8 cellular contexts compared by ENCODE assay signal in genomic region chr12:79688376-79689040, GRCh38. TPM values are rescaled to one million over a fixed set of nuclear protein-coding genes. Genes with fewer than 3 reads are reported as not detected.
DNase-seq lines count a peak whose midpoint lies in the region; ATAC-seq and TF ChIP-seq lines count a peak whose summit lies in the region.

No MANE protein-coding gene starts in this region.

- H3K79me2 ChIP-seq in DOHH2 (ENCODE audit: control insufficient read depth, low read length) = peaks cover 69% of the 10 kb centered on the region
- H3K79me2 ChIP-seq in mesendoderm (ENCODE audit: control insufficient read depth, insufficient read depth, low read length) = peaks cover 51% of the 10 kb centered on the region

- no peak overlapping the region for H3K18ac ChIP-seq in mesendoderm (ENCODE audit: low read length)

- H3K27ac ChIP-seq in DOHH2 (ENCODE audit: low read depth, low read length) = peak overlapping the region; percentile 77
- no peak overlapping the region for H3K27ac ChIP-seq in mesendoderm (ENCODE audit: low read depth, low read length)

- H3K27me3 ChIP-seq in DOHH2 (ENCODE audit: control insufficient read depth, low read length) (peaks cover 7% of the 10 kb centered on the region; the same call in 1 of the 2 replicates), mesendoderm (ENCODE audit: insufficient read depth, low read length, poor library complexity) (no peaks in the 10 kb centered on the region)

- no peaks in the 10 kb centered on the region for H3K9me2 ChIP-seq in DOHH2 (replicated peaks; ENCODE audit: control insufficient read depth, low read length)

- H3K4me3 ChIP-seq in DOHH2 (ENCODE audit: low read length) = peak overlapping the region; percentile 94
- H3K4me3 ChIP-seq in astrocyte of the cerebellum (ENCODE audit: low read depth, low read length) = peak overlapping the region; percentile 92
- H3K4me3 ChIP-seq in mesendoderm (ENCODE audit: low read length) = peak overlapping the region; percentile 86

- H3K4me1 ChIP-seq in DOHH2 (ENCODE audit: control insufficient read depth, low read length) = peaks cover 50% of the 10 kb centered on the region
- peaks cover 3% of the 10 kb centered on the region for H3K4me1 ChIP-seq in mesendoderm (ENCODE audit: control insufficient read depth, low read depth, low read length)

- H3K56ac ChIP-seq in mesendoderm (ENCODE audit: low read length) = peak overlapping the region; percentile 67

- peak; percentile 8 for ATAC-seq in HG02885 (IDR thresholded peaks at IDR 0.05; ENCODE audit: poor library complexity, unreplicated experiment)
- no peak for ATAC-seq in HG03520 (IDR thresholded peaks at IDR 0.05; ENCODE audit: unreplicated experiment)

- no peak overlapping the region for H2BK5ac ChIP-seq in mesendoderm (ENCODE audit: low read length)

- no peak overlapping the region for H2BK120ac ChIP-seq in mesendoderm (ENCODE audit: low read depth, low read length)

- in situ Hi-C loops in astrocyte of the cerebellum (cut with HindIII; ENCODE audit: low sequenced_read_pairs) = no loop called here

- no peak overlapping the region for H2BK15ac ChIP-seq in mesendoderm (replicated peaks; ENCODE audit: low read depth)

- H4K20me1 ChIP-seq in DOHH2 (ENCODE audit: control insufficient read depth, insufficient read depth, low read depth, low read length) = peaks cover 11% of the 10 kb centered on the region

- no peak overlapping the region for H3K4ac ChIP-seq in mesendoderm (ENCODE audit: low read depth, low read length)

- H3K79me1 ChIP-seq in mesendoderm (ENCODE audit: low read length) = no peaks in the 10 kb centered on the region

- peak overlapping the region; percentile 86 for H3K4me2 ChIP-seq in DOHH2 (ENCODE audit: low read length)
- H3K4me2 ChIP-seq in mesendoderm (ENCODE audit: low read length) = peak overlapping the region; percentile 55

- no peak for DNase-seq in astrocyte of the cerebellum (ENCODE audit: low read depth)
- no peak for DNase-seq in mesendoderm
- DNase-seq in NCI-H1417 treated with DMSO at 0.1 percent for 48 hours (lab: John Stamatoyannopoulos, UW) = no peak
- DNase-seq in hippocampal formation (lab: John Stamatoyannopoulos, UW) = no peak
- DNase-seq in NK-92 (lab: John Stamatoyannopoulos, UW; ENCODE audit: unreplicated experiment) = no peak

- WGBS in mesendoderm (ENCODE audit: extremely low coverage, insufficient coverage, low lambda C conversion rate) = 100% methylated on average over 1 of the region's 6 CpGs

- H4K5ac ChIP-seq in mesendoderm (ENCODE audit: low read length) = no peak overlapping the region

- 0 out of 2 replicates have a peak, but pooled peaks cover 8% of the 10 kb centered on the region for H3F3A ChIP-seq in DOHH2 (ENCODE audit: control insufficient read depth, insufficient read depth)

- no peaks in the 10 kb centered on the region for H3K9me3 ChIP-seq in DOHH2 (ENCODE audit: control insufficient read depth, insufficient read depth, low read length)

- H3K9ac ChIP-seq in mesendoderm (ENCODE audit: low read length) = peak overlapping the region; percentile 85

- TF ChIP-seq CTCF in DOHH2 (IDR thresholded peaks at IDR 0.05; ENCODE audit: low read depth, low read length, poor library complexity, severe bottlenecking) (no peak), astrocyte of the cerebellum (IDR thresholded peaks at IDR 0.05; ENCODE audit: low read depth, low read length, missing control alignments) (no peak)

- no peak overlapping the region for H2AK5ac ChIP-seq in mesendoderm (ENCODE audit: low read length)

- no peak overlapping the region for H3K23ac ChIP-seq in mesendoderm (ENCODE audit: low read length)

- H3K36me3 ChIP-seq in DOHH2 (ENCODE audit: control insufficient read depth, low read length) (peaks cover 32% of the 10 kb centered on the region), mesendoderm (ENCODE audit: control insufficient read depth, insufficient read depth, low read length) (no peaks in the 10 kb centered on the region)

- no peak overlapping the region for H4K8ac ChIP-seq in mesendoderm (ENCODE audit: low read depth, low read length)

RNA-seq across cellular contexts. Expression of gene PAWR, which starts 2.3 kb away (rescaled TPM):
- 51.1 TPM for polyA plus RNA-seq in mesendoderm (2013, experiment 1 of 2)
- polyA plus RNA-seq in mesendoderm (2013, experiment 2 of 2) = 50.7 TPM
